Comparison of ENCODE assay signal across 10 cellular contexts in genomic region chr9:69745716-69746538, GRCh38. TPM values are rescaled to one million over a fixed set of nuclear protein-coding genes. Genes with fewer than 3 reads are reported as not detected.
DNase-seq lines count a peak whose midpoint lies in the region; ATAC-seq and TF ChIP-seq lines count a peak whose summit lies in the region.
"Had no signal": no experiment of that assay in that cellular context is flagged by ENCODE, and none has a peak within 500 bp of the region (broad histone marks: within the 10 kb centered on the region; RNA-seq: fewer than 3 reads in every experiment).

No MANE protein-coding gene starts in this region.

- peaks cover 18% of the 10 kb centered on the region for H3K4me1 Mint-ChIP-seq in activated T-helper 17 cell treated with anti-CD3 and anti-CD28 coated beads, Interleukin-2, amount 50 U/mL, for 72 hours

- no peaks in the 10 kb centered on the region for H4K20me1 ChIP-seq in GM23248 (ENCODE audit: insufficient read depth)

- no peak overlapping the region for H3K9ac ChIP-seq in GM23248

- H3K4me2 ChIP-seq in GM23248 (ENCODE audit: unreplicated experiment) = no peak overlapping the region

- TF ChIP-seq CTCF in AG10803 (conservative IDR thresholded peaks at IDR 0.05; ENCODE audit: low read length) = peak; percentile 54

- H3K4me3 Mint-ChIP-seq in activated T-helper 17 cell treated with anti-CD3 and anti-CD28 coated beads, Interleukin-2, amount 50 U/mL, for 72 hours = no peak overlapping the region

- H3K27ac Mint-ChIP-seq in activated T-helper 17 cell treated with anti-CD3 and anti-CD28 coated beads, Interleukin-2, amount 50 U/mL, for 72 hours = peak overlapping the region; percentile 1

- no peaks in the 10 kb centered on the region for H3K36me3 ChIP-seq in GM23248 (ENCODE audit: low read depth)

- DNase-seq in AG10803 (ENCODE audit: low read depth) (peak; percentile 39), GM23248 (peak; percentile 57), left kidney (ENCODE audit: low read depth, low spot score) (peak; percentile 11), GOT3 (lab: John Stamatoyannopoulos, UW) (no peak), inferior parietal cortex (ENCODE audit: extremely low spot score) (no peak), NAMALWA (ENCODE audit: low spot score) (no peak)
- DNase-seq in stimulated activated CD4-positive, alpha-beta T cell treated with anti-CD3 and anti-CD28 coated beads, Interleukin-15, amount 100 ng/mL, for 24 hours = no peak
- DNase-seq: effector CD8-positive, alpha-beta T cell; stimulated activated naive CD4-positive, alpha-beta T cell treated with Interleukin-2 at 50 U/mL for 16 hours had no signal

- H3K36me3 Mint-ChIP-seq in activated T-helper 17 cell treated with anti-CD3 and anti-CD28 coated beads, Interleukin-2, amount 50 U/mL, for 72 hours (ENCODE audit: low read depth) = peaks cover 84% of the 10 kb centered on the region

- no peaks in the 10 kb centered on the region for H3K27me3 Mint-ChIP-seq in activated T-helper 17 cell treated with anti-CD3 and anti-CD28 coated beads, Interleukin-2, amount 50 U/mL, for 72 hours

- 0 out of 2 replicates have a peak overlapping the region, but pooled peaks have one; percentile 6 for H3K27ac ChIP-seq in GM23248

- no peak for ATAC-seq in activated T-helper 17 cell treated with anti-CD3 and anti-CD28 coated beads, Interleukin-2, amount 50 U/mL, for 72 hours (replicated peaks)

- H2AFZ ChIP-seq in GM23248 = no peak overlapping the region

- H3F3A ChIP-seq in GM23248 (ENCODE audit: insufficient read depth) = peaks cover 23% of the 10 kb centered on the region; the same call in 1 of the 2 replicates

- H3K27me3 ChIP-seq in GM23248 (replicated peaks; ENCODE audit: insufficient read depth) = no peaks in the 10 kb centered on the region

- H3K79me2 ChIP-seq in GM23248 (ENCODE audit: insufficient read depth) = peaks cover 91% of the 10 kb centered on the region

- no peaks in the 10 kb centered on the region for H3K9me3 Mint-ChIP-seq in activated T-helper 17 cell treated with anti-CD3 and anti-CD28 coated beads, Interleukin-2, amount 50 U/mL, for 72 hours

- in situ Hi-C loops in GM23248 (cut with MboI) = loop anchor here (10.0 kb wide), 1 partner anchor 129 kb away; no protein-coding TSS in a partner anchor

- H3K9me2 ChIP-seq in GM23248 (ENCODE audit: insufficient read depth) = no peaks in the 10 kb centered on the region

- H3K4me3 ChIP-seq in AG10803 (ENCODE audit: low read length) = no peak overlapping the region
- H3K4me3 ChIP-seq in GM23248 = no peak overlapping the region

- H3K4me1 ChIP-seq in GM23248 (ENCODE audit: insufficient read depth) = peaks cover 34% of the 10 kb centered on the region

- no peaks in the 10 kb centered on the region for H3K9me3 ChIP-seq in GM23248 (ENCODE audit: low read depth)

- WGBS in GM23248 (ENCODE audit: low coverage in 1 of 2, low lambda C conversion rate in 2 of 2, missing lambda C conversion rate in 2 of 2), 2 experiments = 77 to 78% methylated on average over 5 of the region's 5 CpGs

RNA-seq across cellular contexts. Expression of gene PTAR1, which starts 13.9 kb away (rescaled TPM):
- 48.4 and 57.9 TPM in 2 replicates for total RNA-seq in GM23248 (2014; rRNA removed; shearing (Covaris generic))
- 10.8 and 11.0 TPM in 2 replicates for polyA plus RNA-seq in GM23248 (2016; fragmentation: Nextera tagmentation; extraction: Ambion mirVana)
- total RNA-seq in activated T-helper 17 cell treated with anti-CD3 and anti-CD28 coated beads, Interleukin-2, amount 50 U/mL, for 72 hours = 10 to 100 TPM; 39.7 to 62.9 TPM

Comparison
In these comparisons a context has a peak if more than half of its experiments do, and no peak if none do; other contexts are left out.
1. DNase-seq: peak in AG10803 (single experiment), GM23248 (single experiment) and left kidney (single experiment); none in stimulated activated CD4-positive, alpha-beta T cell treated with anti-CD3 and anti-CD28 coated beads, Interleukin-15, amount 100 ng/mL, for 24 hours (single experiment), GOT3 (single experiment), inferior parietal cortex (single experiment) and NAMALWA (single experiment).